Comparison of ENCODE assay signal across 33 cellular contexts in the genomic region with DNA sequence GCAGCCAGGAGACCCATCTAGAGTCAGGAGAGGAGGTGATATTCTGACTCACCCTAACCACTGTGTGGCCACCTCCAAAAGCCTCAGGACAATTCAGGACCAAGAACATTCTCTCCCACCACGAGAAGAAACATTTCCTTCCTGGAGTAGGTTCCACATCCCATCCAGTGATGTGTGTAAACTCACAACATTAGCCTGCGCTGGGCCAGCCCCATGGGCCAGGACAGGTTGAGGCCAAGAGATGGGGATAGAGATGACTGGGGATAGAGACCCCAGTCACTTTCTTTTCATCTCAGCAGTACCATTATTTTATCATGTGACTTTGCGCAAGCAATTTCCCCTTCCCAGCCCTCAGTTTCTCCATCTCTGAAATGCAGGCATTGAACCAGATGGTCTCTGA.
"Had no signal": no experiment of that assay in that cellular context is flagged by ENCODE, and none has a peak within 500 bp of the region (broad histone marks: within the 10 kb centered on the region; RNA-seq: fewer than 3 reads in every experiment).

No MANE protein-coding gene starts in this region.

- FAIRE-seq: astrocyte, bronchial epithelial cell had no signal

- ATAC-seq: activated naive CD4-positive, alpha-beta T cell treated with anti-CD3 and anti-CD28 coated beads, Interleukin-2, amount 50 U/mL, for 72 hours; activated naive CD8-positive, alpha-beta T cell treated with anti-CD3 and anti-CD28 coated beads, Interleukin-2, amount 50 U/mL, for 24 hours; activated T-cell treated with anti-CD3 and anti-CD28 coated beads, Interleukin-2, amount 50 U/mL, for 4 hours; activated T-cell treated with anti-CD3 and anti-CD28 coated beads, Interleukin-2, amount 50 U/mL, for 72 hours; activated T-helper 17 cell treated with anti-CD3 and anti-CD28 coated beads, Interleukin-2, amount 50 U/mL, for 72 hours; body of pancreas had no signal

- H3K27me3 ChIP-seq: ascending aorta, body of pancreas, brain microvascular endothelial cell, breast epithelium, cardiac muscle cell had no signal

- H3K27ac ChIP-seq: adrenal gland, ascending aorta, body of pancreas, brain microvascular endothelial cell, breast epithelium, cardiac muscle cell had no signal

- DNase-seq: activated effector memory CD4-positive, alpha-beta T cell treated with anti-CD3 and anti-CD28 coated beads, Interleukin-2, amount 50 U/mL, for 16 hours; activated effector memory CD4-positive, alpha-beta T cell treated with Interleukin-2 at 50 U/mL for 16 hours; activated gamma-delta T cell; activated gamma-delta T cell treated with Interleukin-2 at 50 U/mL for 16 hours; activated naive CD4-positive, alpha-beta T cell; activated naive CD4-positive, alpha-beta T cell treated with anti-CD3 and anti-CD28 coated beads for 36 hours; activated naive CD4-positive, alpha-beta T cell treated with anti-CD3 and anti-CD28 coated beads, Interleukin-2, amount 10 ng/mL, durations not matched to agents 7 days and 5 days; activated naive CD4-positive, alpha-beta T cell treated with anti-CD3 and anti-CD28 coated beads, Interleukin-2, amount 50 U/mL, for 16 hours; activated naive CD4-positive, alpha-beta T cell treated with Interleukin-2 at 50 U/mL for 16 hours; activated naive CD8-positive, alpha-beta T cell treated with anti-CD3 and anti-CD28 coated beads for 36 hours; activated naive CD8-positive, alpha-beta T cell treated with anti-CD3 and anti-CD28 coated beads, Interleukin-2, amount 10 ng/mL, durations not matched to agents 7 days and 5 days; activated naive CD8-positive, alpha-beta T cell treated with anti-CD3 and anti-CD28 coated beads, Interleukin-2, amount 50 U/mL, for 24 hours; activated T-cell treated with anti-CD3 and anti-CD28 coated beads, Interleukin-2, amount 50 U/mL, for 1 hour; activated T-cell treated with anti-CD3 and anti-CD28 coated beads, Interleukin-2, amount 50 U/mL, for 24 hours; activated T-cell treated with anti-CD3 and anti-CD28 coated beads, Interleukin-2, amount 50 U/mL, for 4 hours; activated T-cell treated with anti-CD3 and anti-CD28 coated beads, Interleukin-2, amount 50 U/mL, for 48 hours; activated T-cell treated with anti-CD3 and anti-CD28 coated beads, Interleukin-2, amount 50 U/mL, for 72 hours; adrenal gland; amniotic stem cell; amygdala; aorta; body of pancreas; brain microvascular endothelial cell; caudate nucleus; central memory CD4-positive, alpha-beta T cell; cerebellar nuclear complex had no signal

- H3K4me1 ChIP-seq: adrenal gland, ascending aorta, body of pancreas, breast epithelium had no signal

- H3K9me3 ChIP-seq: adrenal gland, ascending aorta, body of pancreas, breast epithelium had no signal

- H3K36me3 ChIP-seq: adrenal gland, ascending aorta, brain microvascular endothelial cell, breast epithelium, cardiac muscle cell had no signal

- H3K4me3 ChIP-seq: adrenal gland, ascending aorta, body of pancreas, breast epithelium, cardiac muscle cell had no signal
